ENCODE assay signal across 8 cellular contexts in the genomic region with DNA sequence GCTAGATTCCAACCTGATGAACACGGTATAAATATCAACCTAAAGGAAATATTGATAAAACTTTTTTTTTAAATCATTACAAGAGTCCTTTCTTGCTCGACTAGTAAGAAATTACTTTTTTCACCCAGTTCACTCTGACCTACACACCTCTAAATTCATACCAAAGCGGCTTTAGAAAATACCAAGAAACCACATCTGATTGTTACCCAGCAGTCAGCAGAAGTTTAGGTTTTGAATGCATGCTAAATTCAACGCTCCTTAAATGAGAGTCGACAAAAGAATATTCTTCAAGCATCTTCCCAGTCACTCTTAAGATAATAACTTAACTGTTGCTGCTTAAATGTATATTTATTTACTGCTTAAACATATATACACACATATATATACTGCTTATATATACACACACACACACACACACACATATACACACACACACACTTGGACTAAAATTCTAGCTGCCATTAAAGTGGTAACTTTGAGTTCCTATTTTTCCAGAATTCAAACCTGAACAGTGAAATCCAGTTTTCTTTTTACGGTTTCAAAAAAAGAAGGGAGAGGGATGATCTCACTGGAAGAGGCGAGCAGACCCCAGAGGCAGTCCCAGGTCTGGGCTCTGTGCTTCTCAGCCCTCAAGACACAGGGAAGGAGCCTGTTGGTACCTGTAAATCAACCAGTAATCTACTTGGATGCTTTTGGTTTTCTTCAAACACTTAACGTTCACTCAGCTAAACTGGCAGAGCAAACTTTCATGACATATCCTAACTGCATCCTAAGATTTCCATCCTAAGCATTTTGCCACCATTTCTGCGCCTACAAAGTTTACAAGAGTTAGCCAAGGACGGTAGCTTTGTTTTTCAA. TPM values are rescaled to one million over a fixed set of nuclear protein-coding genes. Genes with fewer than 3 reads are reported as not detected.
DNase-seq lines count a peak whose midpoint lies in the region; ATAC-seq and TF ChIP-seq lines count a peak whose summit lies in the region.

No MANE protein-coding gene starts in this region.

- no peak for ATAC-seq in stimulated activated naive CD8-positive, alpha-beta T cell treated with anti-CD3 and anti-CD28 coated beads, Interleukin-15, Interleukin-2, amounts not matched to agents 100 U/mL and 50 U/mL, for 24 hours
- ATAC-seq in lung (ENCODE audit: insufficient read depth, low FRiP score): no peak
- no peak for ATAC-seq in HG02610 (IDR thresholded peaks at IDR 0.05; ENCODE audit: unreplicated experiment)
- ATAC-seq in GM21717 (IDR thresholded peaks at IDR 0.05; ENCODE audit: unreplicated experiment): no peak
- ATAC-seq in GM21528 (IDR thresholded peaks at IDR 0.05; ENCODE audit: low FRiP score, unreplicated experiment): no peak
- ATAC-seq in GM19397 (IDR thresholded peaks at IDR 0.05; ENCODE audit: unreplicated experiment): no peak

- no peak for TF ChIP-seq CTCF in astrocyte of the cerebellum (IDR thresholded peaks at IDR 0.05; ENCODE audit: low read depth, low read length, missing control alignments)
- no peak for TF ChIP-seq CTCF in lung (IDR thresholded peaks at IDR 0.05; ENCODE audit: control extremely low read depth, extremely low read depth)

- H3K27me3 ChIP-seq in lung (ENCODE audit: control insufficient read depth, insufficient read depth): no peaks in the 10 kb centered on the region

- H3K36me3 Mint-ChIP-seq in stimulated activated naive CD8-positive, alpha-beta T cell treated with anti-CD3 and anti-CD28 coated beads, Interleukin-15, Interleukin-2, amounts not matched to agents 100 ng/mL and 50 ng/mL, for 24 hours (ENCODE audit: low read depth): peaks cover 23% of the 10 kb centered on the region

- peaks cover 13 to 18% of the 10 kb centered on the region in 2 donors for H3K4me1 ChIP-seq in lung (ENCODE audit: control insufficient read depth in 2 of 2, insufficient read depth in 2 of 2, low read length in 2 of 2)

- H3K4me3 Mint-ChIP-seq in stimulated activated naive CD8-positive, alpha-beta T cell treated with anti-CD3 and anti-CD28 coated beads, Interleukin-15, Interleukin-2, amounts not matched to agents 100 ng/mL and 50 ng/mL, for 24 hours: peak overlapping the region; percentile 89

- H3K9me3 ChIP-seq in lung (ENCODE audit: control insufficient read depth in 2 of 2, insufficient read depth in 1 of 2, low read length in 1 of 2): no peaks in the 10 kb centered on the region

- H3K27ac Mint-ChIP-seq in stimulated activated naive CD8-positive, alpha-beta T cell treated with anti-CD3 and anti-CD28 coated beads, Interleukin-15, Interleukin-2, amounts not matched to agents 100 ng/mL and 50 ng/mL, for 24 hours: peak overlapping the region; percentile 94

- WGBS in lung, 2 donors: 37 to 47% methylated on average over 10 of the region's 10 CpGs

- H3K36me3 ChIP-seq in lung (ENCODE audit: control insufficient read depth in 2 of 2, insufficient read depth in 2 of 2, low read length in 2 of 2): no peaks in the 10 kb centered on the region

- peak overlapping the region; percentile 98 to 100 for H3K27ac ChIP-seq in lung (ENCODE audit: low read depth in 1 of 2, low read length in 1 of 2)

- no peaks in the 10 kb centered on the region for H3K27me3 Mint-ChIP-seq in stimulated activated naive CD8-positive, alpha-beta T cell treated with anti-CD3 and anti-CD28 coated beads, Interleukin-15, Interleukin-2, amounts not matched to agents 100 ng/mL and 50 ng/mL, for 24 hours

- DNase-seq in stimulated activated naive CD8-positive, alpha-beta T cell treated with anti-CD3 and anti-CD28 coated beads, Interleukin-15, Interleukin-2, amounts not matched to agents 100 U/mL and 50 U/mL, for 24 hours: no peak
- no peak for DNase-seq in astrocyte of the cerebellum (ENCODE audit: low read depth)
- DNase-seq in lung (ENCODE audit: low spot score): no peak

- peaks cover 60% of the 10 kb centered on the region for H3K4me1 Mint-ChIP-seq in stimulated activated naive CD8-positive, alpha-beta T cell treated with anti-CD3 and anti-CD28 coated beads, Interleukin-15, Interleukin-2, amounts not matched to agents 100 ng/mL and 50 ng/mL, for 24 hours (ENCODE audit: low read depth)

- H3K4me3 ChIP-seq in astrocyte of the cerebellum (ENCODE audit: low read depth, low read length) (peak overlapping the region; percentile 80), lung (peak overlapping the region; percentile 94)

- in situ Hi-C loops in astrocyte of the cerebellum (cut with HindIII; ENCODE audit: low sequenced_read_pairs): no loop called here

- no peaks in the 10 kb centered on the region for H3K9me3 Mint-ChIP-seq in stimulated activated naive CD8-positive, alpha-beta T cell treated with anti-CD3 and anti-CD28 coated beads, Interleukin-15, Interleukin-2, amounts not matched to agents 100 ng/mL and 50 ng/mL, for 24 hours

RNA-seq across cellular contexts. Expression of a gene that starts 1.7 kb away (rescaled TPM):
- 100 to 1,000 TPM in 1 of 2 donors, 10 to 100 TPM in 1; 75.8 to 102 TPM for total RNA-seq in lung
- 10 to 100 TPM; 38.0 to 53.2 TPM for polyA plus RNA-seq in lung
